In the genomic region with DNA sequence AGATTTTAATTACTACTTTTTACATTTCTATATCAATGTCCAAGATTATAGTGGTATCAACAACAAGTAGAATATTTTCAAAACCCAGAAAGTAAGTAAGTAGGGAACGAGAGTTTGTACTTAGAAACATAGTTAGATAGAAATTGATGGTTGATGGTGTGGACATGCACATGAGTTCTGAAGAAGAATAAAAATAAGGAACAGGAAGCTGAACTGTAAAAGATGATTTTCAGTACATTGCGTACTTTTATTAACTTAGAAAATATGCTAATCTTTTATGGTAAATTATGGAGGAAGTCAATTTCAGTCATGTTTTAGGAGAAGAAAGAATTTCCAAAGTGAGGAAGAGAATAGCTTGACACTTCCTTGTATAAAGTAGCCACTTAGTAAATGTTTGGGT, we compare ENCODE assay signal across 20 cellular contexts. TPM values are rescaled to one million over a fixed set of nuclear protein-coding genes. Genes with fewer than 3 reads are reported as not detected.
DNase-seq lines count a peak whose midpoint lies in the region; ATAC-seq and TF ChIP-seq lines count a peak whose summit lies in the region.
"Had no signal": no experiment of that assay in that cellular context is flagged by ENCODE, and none has a peak within 500 bp of the region (broad histone marks: within the 10 kb centered on the region; RNA-seq: fewer than 3 reads in every experiment).

No MANE protein-coding gene starts in this region.

- no peaks in the 10 kb centered on the region for H3K79me2 ChIP-seq in OCI-LY1 (ENCODE audit: insufficient read depth, low read length)

- no peak for ATAC-seq in activated CD8-positive, alpha-beta T cell treated with anti-CD3 and anti-CD28 coated beads for 36 hours
- ATAC-seq in activated CD8-positive, alpha-beta T cell treated with anti-CD3 and anti-CD28 coated beads, Interleukin-2, amount 10 ng/mL, durations not matched to agents 7 days and 5 days = no peak
- no peak for ATAC-seq in GM21447 (IDR thresholded peaks at IDR 0.05; ENCODE audit: unreplicated experiment)

- H3K27me3 ChIP-seq in OCI-LY1 (ENCODE audit: insufficient read depth, low read length) = no peaks in the 10 kb centered on the region
- H3K27me3 ChIP-seq in effector memory CD4-positive, alpha-beta T cell (replicated peaks; ENCODE audit: control insufficient read depth, insufficient read depth, low read length, poor library complexity, severe bottlenecking) = no peaks in the 10 kb centered on the region
- H3K27me3 ChIP-seq in spleen (replicated peaks in 1 of 7) = no peaks in the 10 kb centered on the region
- no peaks in the 10 kb centered on the region for H3K27me3 ChIP-seq in dorsolateral prefrontal cortex

- H3K4me3 ChIP-seq in OCI-LY1 (ENCODE audit: low read depth, low read length, poor library complexity, severe bottlenecking) (no peak overlapping the region), spleen (no peak overlapping the region), dorsolateral prefrontal cortex (no peak overlapping the region)
- no peak overlapping the region for H3K4me3 ChIP-seq in effector memory CD4-positive, alpha-beta T cell (ENCODE audit: insufficient read depth, low read depth, low read length, poor library complexity, severe bottlenecking)

- peak overlapping the region; percentile 23; the same call in 1 of the 2 replicates for H3K4me2 ChIP-seq in OCI-LY1 (ENCODE audit: low read length)

- H3K36me3 Mint-ChIP-seq in activated CD8-positive, alpha-beta T cell treated with anti-CD3 and anti-CD28 coated beads for 36 hours (ENCODE audit: low read depth) = peaks cover 43% of the 10 kb centered on the region
- H3K36me3 Mint-ChIP-seq in activated CD8-positive, alpha-beta T cell treated with anti-CD3 and anti-CD28 coated beads, Interleukin-2, amount 10 ng/mL, durations not matched to agents 7 days and 5 days (ENCODE audit: low read depth) = peaks cover 49% of the 10 kb centered on the region
- H3K36me3 Mint-ChIP-seq in osteocyte (ENCODE audit: unreplicated experiment) = peaks cover 3% of the 10 kb centered on the region

- CTCF ChIA-PET in activated CD8-positive, alpha-beta T cell treated with anti-CD3 and anti-CD28 coated beads for 36 hours (lab: Charles Lee) = interaction anchor here (0.7 to 13.4 kb wide), 45 partner anchors 9 to 230 kb away, joined by 3 to 280 read pairs (median 11); partner anchors contain the start of genes GPR18, GPR183 and UBAC2
- CTCF ChIA-PET in activated CD8-positive, alpha-beta T cell treated with anti-CD3 and anti-CD28 coated beads, Interleukin-2, amount 10 ng/mL, durations not matched to agents 7 days and 5 days (lab: Charles Lee) = interaction anchor here (0.7 to 11.7 kb wide), 57 partner anchors 9 to 401 kb away, joined by 3 to 346 read pairs (median 9); partner anchors contain the start of genes GPR18, GPR183 and UBAC2

- TF ChIP-seq CTCF in activated CD8-positive, alpha-beta T cell treated with anti-CD3 and anti-CD28 coated beads for 36 hours (IDR thresholded peaks at IDR 0.05) = no peak
- TF ChIP-seq CTCF in OCI-LY1 (IDR thresholded peaks at IDR 0.05; ENCODE audit: low read length) (no peak), spleen (IDR thresholded peaks at IDR 0.05 in 8 of 11, conservative IDR thresholded peaks at IDR 0.05 in 3 of 11) (no peak), osteocyte (IDR thresholded peaks at IDR 0.05) (no peak), dorsolateral prefrontal cortex (IDR thresholded peaks at IDR 0.05 in 54 of 56, conservative IDR thresholded peaks at IDR 0.05 in 2 of 56; ENCODE audit: low read depth in 1 of 56, partially characterized antibody in 56 of 56) (no peak)

- intact Hi-C loops in activated CD8-positive, alpha-beta T cell treated with anti-CD3 and anti-CD28 coated beads for 36 hours (cut with micrococcal nuclease) = loop anchor here (1.0 to 5.0 kb wide), 2 partner anchors 26 to 82 kb away; no protein-coding TSS in a partner anchor
- intact Hi-C loops in spleen (cut with DNase I; ENCODE audit: low total_unique reads) = loop anchor here (5.0 to 10.0 kb wide), 3 partner anchors 114 to 234 kb away; partner anchors contain the start of gene TM9SF2
- intact Hi-C loops in dorsolateral prefrontal cortex (cut with DNase I) = loop anchor here in 1 of 2 donors (2.0 kb wide), 1 partner anchor 166 kb away; no protein-coding TSS in a partner anchor

- H3F3A ChIP-seq in OCI-LY1 (ENCODE audit: insufficient read depth, low read length) = no peaks in the 10 kb centered on the region

- H3K9me2 ChIP-seq in OCI-LY1 (ENCODE audit: low read depth, low read length) = no peaks in the 10 kb centered on the region

- H3K4me3 Mint-ChIP-seq in activated CD8-positive, alpha-beta T cell treated with anti-CD3 and anti-CD28 coated beads for 36 hours = no peak overlapping the region
- H3K4me3 Mint-ChIP-seq in activated CD8-positive, alpha-beta T cell treated with anti-CD3 and anti-CD28 coated beads, Interleukin-2, amount 10 ng/mL, durations not matched to agents 7 days and 5 days = no peak overlapping the region
- H3K4me3 Mint-ChIP-seq in osteocyte (ENCODE audit: unreplicated experiment) = no peak overlapping the region

- H3K4me1 Mint-ChIP-seq in activated CD8-positive, alpha-beta T cell treated with anti-CD3 and anti-CD28 coated beads for 36 hours (ENCODE audit: low read depth) = peaks cover 67% of the 10 kb centered on the region
- H3K4me1 Mint-ChIP-seq in activated CD8-positive, alpha-beta T cell treated with anti-CD3 and anti-CD28 coated beads, Interleukin-2, amount 10 ng/mL, durations not matched to agents 7 days and 5 days (ENCODE audit: low read depth) = peaks cover 65% of the 10 kb centered on the region
- H3K4me1 Mint-ChIP-seq in osteocyte (ENCODE audit: unreplicated experiment) = no peaks in the 10 kb centered on the region

- H3K4me1 ChIP-seq in OCI-LY1 (ENCODE audit: insufficient read depth, low read length, severe bottlenecking) (peaks cover 23% of the 10 kb centered on the region), spleen (peaks cover 0 to 77% (median 54%) of the 10 kb centered on the region in 6 donors)
- H3K4me1 ChIP-seq in effector memory CD4-positive, alpha-beta T cell (ENCODE audit: control insufficient read depth, insufficient read depth, low read length, poor library complexity, severe bottlenecking) = peaks cover 20% of the 10 kb centered on the region
- H3K4me1 ChIP-seq: Caco-2 had no signal

- H3K9me3 ChIP-seq in OCI-LY1 (ENCODE audit: low read length) (no peaks in the 10 kb centered on the region), spleen (peaks cover 0 to 9% (median 7%) of the 10 kb centered on the region in 8 donors)
- H3K9me3 ChIP-seq in effector memory CD4-positive, alpha-beta T cell (ENCODE audit: control insufficient read depth, low read length) = no peaks in the 10 kb centered on the region
- H3K9me3 ChIP-seq: Caco-2 had no signal

- no peak for DNase-seq in activated CD8-positive, alpha-beta T cell treated with anti-CD3 and anti-CD28 coated beads for 36 hours
- no peak for DNase-seq in activated CD8-positive, alpha-beta T cell treated with anti-CD3 and anti-CD28 coated beads, Interleukin-2, amount 10 ng/mL, durations not matched to agents 7 days and 5 days
- DNase-seq in effector memory CD4-positive, alpha-beta T cell = no peak
- DNase-seq in spleen (no peak), osteocyte (ENCODE audit: extremely low spot score, unreplicated experiment) (no peak), dorsolateral prefrontal cortex (no peak)
- DNase-seq: activated CD4-positive, CD25-positive, alpha-beta regulatory T cell; amniotic stem cell; Caco-2; cerebellar nuclear complex; KG1; left cardiac atrium; NCI-H1105; NCI-H69 had no signal

- H3K36me3 ChIP-seq in OCI-LY1 (ENCODE audit: insufficient read depth, low read length) (peaks cover 12% of the 10 kb centered on the region; the same call in 1 of the 2 replicates), spleen (peaks cover 0 to 16% (median 8%) of the 10 kb centered on the region in 6 donors)
- H3K36me3 ChIP-seq in effector memory CD4-positive, alpha-beta T cell (ENCODE audit: control insufficient read depth, insufficient read depth, low read length) = peaks cover 3% of the 10 kb centered on the region

- H3K9ac ChIP-seq in OCI-LY1 (ENCODE audit: low read length) = peak overlapping the region; percentile 9; the same call in 1 of the 2 replicates

- no peak overlapping the region for H2AFZ ChIP-seq in OCI-LY1 (ENCODE audit: low read length)

- peak overlapping the region; percentile 23 for H3K27ac ChIP-seq in OCI-LY1 (ENCODE audit: low read depth, low read length, poor library complexity, severe bottlenecking)
- peak overlapping the region; percentile 18 for H3K27ac ChIP-seq in effector memory CD4-positive, alpha-beta T cell (ENCODE audit: insufficient read depth, low read length, poor library complexity, severe bottlenecking)
- peak overlapping the region; percentile 17 to 89 (median 78) for H3K27ac ChIP-seq in spleen
- no peak overlapping the region for H3K27ac ChIP-seq in dorsolateral prefrontal cortex

- H4K20me1 ChIP-seq in OCI-LY1 (ENCODE audit: insufficient read depth, low read length) = no peaks in the 10 kb centered on the region

- 41 to 54% (median 51%) methylated on average over 2 of the region's 2 CpGs for WGBS in spleen, 5 donors

- H3K9me3 Mint-ChIP-seq in activated CD8-positive, alpha-beta T cell treated with anti-CD3 and anti-CD28 coated beads for 36 hours = peaks cover 6% of the 10 kb centered on the region
- H3K9me3 Mint-ChIP-seq in activated CD8-positive, alpha-beta T cell treated with anti-CD3 and anti-CD28 coated beads, Interleukin-2, amount 10 ng/mL, durations not matched to agents 7 days and 5 days (ENCODE audit: insufficient read depth) = peaks cover 8% of the 10 kb centered on the region
- H3K9me3 Mint-ChIP-seq in osteocyte (ENCODE audit: unreplicated experiment) = no peaks in the 10 kb centered on the region

- H3K27me3 Mint-ChIP-seq in activated CD8-positive, alpha-beta T cell treated with anti-CD3 and anti-CD28 coated beads for 36 hours = no peaks in the 10 kb centered on the region
- H3K27me3 Mint-ChIP-seq in activated CD8-positive, alpha-beta T cell treated with anti-CD3 and anti-CD28 coated beads, Interleukin-2, amount 10 ng/mL, durations not matched to agents 7 days and 5 days (ENCODE audit: low read depth) = no peaks in the 10 kb centered on the region
- no peaks in the 10 kb centered on the region for H3K27me3 Mint-ChIP-seq in osteocyte (ENCODE audit: unreplicated experiment)
- H3K27me3 Mint-ChIP-seq: progenitor cell of endocrine pancreas had no signal

- POLR2A ChIA-PET in activated CD8-positive, alpha-beta T cell treated with anti-CD3 and anti-CD28 coated beads for 36 hours (lab: Charles Lee) = interaction anchor here (1.0 to 3.0 kb wide), 6 partner anchors 26 to 165 kb away, joined by 3 to 13 read pairs (median 3); no protein-coding TSS in a partner anchor
- POLR2A ChIA-PET in activated CD8-positive, alpha-beta T cell treated with anti-CD3 and anti-CD28 coated beads, Interleukin-2, amount 10 ng/mL, durations not matched to agents 7 days and 5 days (lab: Charles Lee) = interaction anchor here (1.4 to 2.8 kb wide), 6 partner anchors 44 to 169 kb away, joined by 3 to 14 read pairs (median 7); partner anchors contain the start of gene UBAC2

- peak overlapping the region; percentile 69 for H3K27ac Mint-ChIP-seq in activated CD8-positive, alpha-beta T cell treated with anti-CD3 and anti-CD28 coated beads for 36 hours
- H3K27ac Mint-ChIP-seq in activated CD8-positive, alpha-beta T cell treated with anti-CD3 and anti-CD28 coated beads, Interleukin-2, amount 10 ng/mL, durations not matched to agents 7 days and 5 days = no peak overlapping the region
- H3K27ac Mint-ChIP-seq in osteocyte (ENCODE audit: unreplicated experiment) = no peak overlapping the region

- no peak for TF ChIP-seq POLR2A in spleen (IDR thresholded peaks at IDR 0.05)

RNA-seq across cellular contexts. Expression of gene GPR18, which starts 12.3 kb away (rescaled TPM):
- total RNA-seq in activated CD8-positive, alpha-beta T cell treated with anti-CD3 and anti-CD28 coated beads for 36 hours = 10 to 100 TPM; 11.4 to 11.6 TPM
- 10 to 100 TPM; 16.2 to 16.6 TPM for total RNA-seq in activated CD8-positive, alpha-beta T cell treated with anti-CD3 and anti-CD28 coated beads, Interleukin-2, amount 10 ng/mL, durations not matched to agents 7 days and 5 days
- 10 to 100 TPM in 6 of 7 donors, 1 to 10 TPM in 1; 9.6 to 21.8 (median 15.3) TPM for total RNA-seq in spleen
- 10 to 100 TPM; 25.6 to 33.9 (median 29.4) TPM for polyA plus RNA-seq in spleen
- total RNA-seq in osteocyte = not detected in 2 replicates
- not detected for total RNA-seq in dorsolateral prefrontal cortex
- total RNA-seq: Caco-2, fibroblast of villous mesenchyme, left cardiac atrium, myocyte, progenitor cell of endocrine pancreas, RPMI7951 had no signal

RNA-seq across cellular contexts. Expression of gene GPR183, which starts 36.7 kb away (rescaled TPM):
- total RNA-seq in activated CD8-positive, alpha-beta T cell treated with anti-CD3 and anti-CD28 coated beads for 36 hours = 10 to 100 TPM in 1 of 2 experiments, 1 to 10 TPM in 1; 8.6 to 10.0 TPM
- 1 to 10 TPM; 5.0 to 5.2 TPM for total RNA-seq in activated CD8-positive, alpha-beta T cell treated with anti-CD3 and anti-CD28 coated beads, Interleukin-2, amount 10 ng/mL, durations not matched to agents 7 days and 5 days
- total RNA-seq in spleen (10 to 100 TPM; 29.1 to 83.6 (median 53.4) TPM), osteocyte (0.19 TPM in 1 of 2 replicates, not detected in the other), dorsolateral prefrontal cortex (10 to 100 TPM in 3 of 120 experiments, 1 to 10 TPM in 81, under 1 TPM in 32, not detected in 4; 0.29 to 16.2 (median 1.7) TPM)
- polyA plus RNA-seq in spleen = 10 to 100 TPM; 56.0 to 68.0 (median 60.6) TPM
- total RNA-seq: Caco-2, progenitor cell of endocrine pancreas had no signal

Comparison
In these comparisons a context has a peak if more than half of its experiments do, and no peak if none do; other contexts are left out.
1. H3K27ac ChIP-seq: peak in OCI-LY1 (single experiment), effector memory CD4-positive, alpha-beta T cell (single experiment) and spleen (8 of 8); none in dorsolateral prefrontal cortex (0 of 59).
2. RNA of gene GPR18, which starts 12.3 kb away (total RNA-seq): 16.2 to 16.6 TPM in activated CD8-positive, alpha-beta T cell treated with anti-CD3 and anti-CD28 coated beads, Interleukin-2, amount 10 ng/mL, durations not matched to agents 7 days and 5 days, 9.6 to 21.8 TPM in spleen and 11.4 to 11.6 TPM in activated CD8-positive, alpha-beta T cell treated with anti-CD3 and anti-CD28 coated beads for 36 hours; not detected in osteocyte and not detected in dorsolateral prefrontal cortex; every median in the first group is over 4 times any median in the second.